Comparison of ENCODE assay signal across 14 cellular contexts in genomic region chr16:2028620-2029220, GRCh38. TPM values are rescaled to one million over a fixed set of nuclear protein-coding genes. Genes with fewer than 3 reads are reported as not detected.
DNase-seq lines count a peak whose midpoint lies in the region; ATAC-seq and TF ChIP-seq lines count a peak whose summit lies in the region.
"Had no signal": no experiment of that assay in that cellular context is flagged by ENCODE, and none has a peak within 500 bp of the region (broad histone marks: within the 10 kb centered on the region; RNA-seq: fewer than 3 reads in every experiment).

No MANE protein-coding gene starts in this region.

- H3K27ac Mint-ChIP-seq in activated CD8-positive, alpha-beta T cell treated with anti-CD3 and anti-CD28 coated beads for 36 hours = no peak overlapping the region
- H3K27ac Mint-ChIP-seq: activated naive CD4-positive, alpha-beta T cell treated with anti-CD3 and anti-CD28 coated beads, Interleukin-2, amount 50 U/mL, for 24 hours; type B pancreatic cell had no signal

- peaks cover 0 to 30% (median 0%) of the 10 kb centered on the region in 7 donors for H3K27me3 ChIP-seq in heart right ventricle
- peaks cover 7% of the 10 kb centered on the region for H3K27me3 ChIP-seq in lower lobe of right lung (ENCODE audit: low read depth)
- no peaks in the 10 kb centered on the region for H3K27me3 ChIP-seq in vagina

- TF ChIP-seq CTCF in heart right ventricle (IDR thresholded peaks at IDR 0.05) (no peak), lower lobe of right lung (IDR thresholded peaks at IDR 0.05) (no peak), vagina (IDR thresholded peaks at IDR 0.05) (no peak)
- no peak for TF ChIP-seq CTCF in activated CD8-positive, alpha-beta T cell treated with anti-CD3 and anti-CD28 coated beads for 36 hours (IDR thresholded peaks at IDR 0.05)

- POLR2A ChIA-PET in activated CD8-positive, alpha-beta T cell treated with anti-CD3 and anti-CD28 coated beads for 36 hours (lab: Charles Lee) = no interaction called here

- TF ChIP-seq POLR2A in vagina (IDR thresholded peaks at IDR 0.05) = no peak

- H3K4me1 Mint-ChIP-seq in activated CD8-positive, alpha-beta T cell treated with anti-CD3 and anti-CD28 coated beads for 36 hours (ENCODE audit: low read depth) = peaks cover 11% of the 10 kb centered on the region

- H3K27me3 Mint-ChIP-seq in activated CD8-positive, alpha-beta T cell treated with anti-CD3 and anti-CD28 coated beads for 36 hours = peaks cover 11% of the 10 kb centered on the region
- H3K27me3 Mint-ChIP-seq: activated naive CD4-positive, alpha-beta T cell treated with anti-CD3 and anti-CD28 coated beads, Interleukin-2, amount 50 U/mL, for 24 hours had no signal

- no peaks in the 10 kb centered on the region for H3K9me3 Mint-ChIP-seq in activated CD8-positive, alpha-beta T cell treated with anti-CD3 and anti-CD28 coated beads for 36 hours
- H3K9me3 Mint-ChIP-seq: activated naive CD4-positive, alpha-beta T cell treated with anti-CD3 and anti-CD28 coated beads, Interleukin-2, amount 50 U/mL, for 24 hours; type B pancreatic cell had no signal

- H3K4me1 ChIP-seq in heart right ventricle (peaks cover 14 to 92% (median 69%) of the 10 kb centered on the region in 9 donors), lower lobe of right lung (peaks cover 83% of the 10 kb centered on the region), vagina (peaks cover 84% of the 10 kb centered on the region)

- H3K36me3 Mint-ChIP-seq in activated CD8-positive, alpha-beta T cell treated with anti-CD3 and anti-CD28 coated beads for 36 hours (ENCODE audit: low read depth) = no peaks in the 10 kb centered on the region
- H3K36me3 Mint-ChIP-seq: activated naive CD4-positive, alpha-beta T cell treated with anti-CD3 and anti-CD28 coated beads, Interleukin-2, amount 50 U/mL, for 24 hours; type B pancreatic cell had no signal

- H3K4me3 ChIP-seq in heart right ventricle (peak overlapping the region in 9 of 10 donors; percentile 68 to 94 (median 85)), lower lobe of right lung (peak overlapping the region; percentile 84), vagina (peak overlapping the region; percentile 67 to 81)
- H3K4me3 ChIP-seq: GM12878, GM23248 had no signal

- DNase-seq in heart right ventricle (no peak), Right ventricle myocardium inferior (ENCODE audit: missing footprints) (no peak), lower lobe of right lung (no peak), vagina (ENCODE audit: extremely low spot score in 2 of 2) (no peak)
- DNase-seq in activated CD8-positive, alpha-beta T cell treated with anti-CD3 and anti-CD28 coated beads for 36 hours = no peak
- DNase-seq: DND-41, GM23248, SHP77, small intestine had no signal

- ATAC-seq in heart right ventricle (no peak), Right ventricle myocardium inferior (no peak), lower lobe of right lung (no peak), GM18867 (IDR thresholded peaks at IDR 0.05; ENCODE audit: unreplicated experiment) (no peak)
- no peak for ATAC-seq in activated CD8-positive, alpha-beta T cell treated with anti-CD3 and anti-CD28 coated beads for 36 hours
- ATAC-seq: esophagus mucosa, GM12878 had no signal

- H3K27ac ChIP-seq in heart right ventricle (peak overlapping the region in 9 of 10 donors; percentile 39 to 98 (median 94)), lower lobe of right lung (peak overlapping the region; percentile 92), vagina (no peak overlapping the region)
- H3K27ac ChIP-seq: GM23248 had no signal

- H3K36me3 ChIP-seq in heart right ventricle (peaks cover 0 to 37% (median 5%) of the 10 kb centered on the region in 9 donors), lower lobe of right lung (peaks cover 16% of the 10 kb centered on the region), vagina (no peaks in the 10 kb centered on the region)

- 64 to 73% methylated on average over 18 of the region's 18 CpGs for WGBS in heart right ventricle, 2 donors

- CTCF ChIA-PET in activated CD8-positive, alpha-beta T cell treated with anti-CD3 and anti-CD28 coated beads for 36 hours (lab: Charles Lee) = no interaction called here

- H3K4me3 Mint-ChIP-seq in activated CD8-positive, alpha-beta T cell treated with anti-CD3 and anti-CD28 coated beads for 36 hours = no peak overlapping the region

- intact Hi-C loops in heart right ventricle (cut with DNase I) (loop anchor here in 1 of 10 donors (10.0 kb wide), 2 partner anchors 56 to 226 kb away; partner anchors contain the start of gene ECI1), Right ventricle myocardium inferior (cut with DNase I) (no loop called here), lower lobe of right lung (cut with DNase I) (loop anchor here (10.0 kb wide), 1 partner anchor 116 kb away; the partner anchor contains the start of gene RAB26), vagina (cut with DNase I) (no loop called here)
- intact Hi-C loops in activated CD8-positive, alpha-beta T cell treated with anti-CD3 and anti-CD28 coated beads for 36 hours (cut with micrococcal nuclease) = no loop called here

- no peaks in the 10 kb centered on the region for H3K9me3 ChIP-seq in heart right ventricle
- H3K9me3 ChIP-seq in lower lobe of right lung = no peaks in the 10 kb centered on the region
- H3K9me3 ChIP-seq in vagina = no peaks in the 10 kb centered on the region

RNA-seq across cellular contexts. Expression of gene NHERF2, which starts 2.0 kb away (rescaled TPM):
- total RNA-seq in heart right ventricle (100 to 1,000 TPM in 9 of 10 donors, 10 to 100 TPM in 1; 94.3 to 429 (median 146) TPM), Right ventricle myocardium inferior (292 TPM), lower lobe of right lung (343 TPM), vagina (44.7 TPM)
- polyA plus RNA-seq in heart right ventricle = 100 to 1,000 TPM; 314 to 640 TPM
- total RNA-seq in activated CD8-positive, alpha-beta T cell treated with anti-CD3 and anti-CD28 coated beads for 36 hours = 1 to 10 TPM; 2.8 to 3.0 TPM

RNA-seq across cellular contexts. Expression of gene NPW, which starts 9.1 kb away (rescaled TPM):
- total RNA-seq in heart right ventricle (under 1 TPM in 1 of 10 donors, not detected in 9; 0.39 TPM), Right ventricle myocardium inferior (not detected), lower lobe of right lung (not detected), vagina (not detected)
- under 1 TPM in 1 of 2 donors, not detected in 1; 0.54 TPM for polyA plus RNA-seq in heart right ventricle
- 10 to 100 TPM; 24.3 to 28.3 TPM for total RNA-seq in activated CD8-positive, alpha-beta T cell treated with anti-CD3 and anti-CD28 coated beads for 36 hours
- total RNA-seq: GM23248 had no signal

RNA-seq across cellular contexts. Expression of gene NTHL1, which starts 18.9 kb away (rescaled TPM):
- total RNA-seq in heart right ventricle (10 to 100 TPM in 8 of 10 donors, 1 to 10 TPM in 2; 9.8 to 24.9 (median 12.3) TPM), Right ventricle myocardium inferior (23.3 TPM), lower lobe of right lung (24.3 TPM), vagina (28.5 TPM)
- 10 to 100 TPM; 16.1 to 51.9 TPM for polyA plus RNA-seq in heart right ventricle
- 10 to 100 TPM; 28.2 to 29.8 TPM for total RNA-seq in activated CD8-positive, alpha-beta T cell treated with anti-CD3 and anti-CD28 coated beads for 36 hours

RNA-seq across cellular contexts. Expression of gene TSC2, which starts 19.1 kb away (rescaled TPM):
- total RNA-seq in heart right ventricle (10 to 100 TPM; 54.7 to 87.0 (median 71.5) TPM), Right ventricle myocardium inferior (62.8 TPM), lower lobe of right lung (123 TPM), vagina (78.6 TPM)
- 10 to 100 TPM; 28.8 to 83.3 TPM for polyA plus RNA-seq in heart right ventricle
- total RNA-seq in activated CD8-positive, alpha-beta T cell treated with anti-CD3 and anti-CD28 coated beads for 36 hours = 10 to 100 TPM; 54.4 to 57.3 TPM

RNA-seq across cellular contexts. Expression of gene ZNF598, which starts 19.1 kb away (rescaled TPM):
- 10 to 100 TPM in 9 of 10 donors, 1 to 10 TPM in 1; 9.5 to 24.7 (median 14.2) TPM for total RNA-seq in heart right ventricle
- 10 to 100 TPM; 12.6 to 25.3 TPM for polyA plus RNA-seq in heart right ventricle
- total RNA-seq in Right ventricle myocardium inferior = 18.5 TPM
- 27.2 TPM for total RNA-seq in lower lobe of right lung
- total RNA-seq in vagina = 51.8 TPM
- 10 to 100 TPM; 85.5 to 90.3 TPM for total RNA-seq in activated CD8-positive, alpha-beta T cell treated with anti-CD3 and anti-CD28 coated beads for 36 hours

Comparison
In these comparisons a context has a peak if more than half of its experiments do, and no peak if none do; other contexts are left out.
1. RNA of gene NHERF2, which starts 2.0 kb away (total RNA-seq): 343 TPM in lower lobe of right lung (single experiment), 292 TPM in Right ventricle myocardium inferior (single experiment), 94.3 to 429 TPM in heart right ventricle and 44.7 TPM in vagina (single experiment); 2.8 to 3.0 TPM in activated CD8-positive, alpha-beta T cell treated with anti-CD3 and anti-CD28 coated beads for 36 hours; every median in the first group is over 10 times any median in the second.
2. RNA of gene NPW, which starts 9.1 kb away (total RNA-seq): 24.3 to 28.3 TPM in activated CD8-positive, alpha-beta T cell treated with anti-CD3 and anti-CD28 coated beads for 36 hours; not detected in lower lobe of right lung (single experiment), not detected in Right ventricle myocardium inferior (single experiment), 0.39 TPM in heart right ventricle and not detected in vagina (single experiment); every median in the first group is over 10 times any median in the second.
3. Peak in every context shown above with its lines, with median percentiles within 50 percentile points of each other: H3K4me3 ChIP-seq.